ENCODE assay signal across 1 cellular context in the genomic region with DNA sequence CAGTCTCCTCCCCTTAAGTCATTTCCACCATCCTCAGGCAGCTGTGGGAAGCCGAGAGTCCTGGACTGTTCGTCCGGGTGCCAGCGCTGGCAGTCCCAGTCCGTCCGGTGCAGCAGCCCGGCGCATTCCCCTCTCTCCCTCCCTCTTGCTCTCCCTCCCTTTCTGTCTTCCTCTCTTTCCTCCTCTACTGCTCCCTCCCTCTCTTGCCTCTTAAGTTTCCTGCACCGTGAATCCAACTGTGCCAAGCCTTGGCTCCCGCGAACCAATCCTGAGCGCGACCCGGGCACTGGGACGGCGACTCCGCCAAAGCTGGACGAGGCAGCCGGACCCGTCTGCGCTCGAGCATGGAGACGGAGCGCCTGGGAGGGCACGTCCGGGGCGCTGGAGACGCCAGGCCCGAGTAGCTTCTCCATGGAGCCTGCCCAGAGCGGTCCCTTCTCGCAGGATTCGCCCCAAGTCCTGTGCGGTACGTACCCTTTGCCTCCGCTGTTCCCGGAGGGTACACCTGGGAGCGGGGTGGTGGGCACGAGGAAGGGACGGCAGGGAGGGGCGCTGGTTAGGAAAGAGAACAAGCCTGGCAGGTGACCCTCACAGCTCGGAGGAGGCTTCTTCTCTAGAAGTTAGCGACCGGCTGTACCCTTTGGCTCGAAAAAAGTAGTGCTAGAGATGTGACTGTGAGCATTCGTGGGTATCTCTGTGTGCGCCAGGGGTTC.
TF ChIP-seq lines count a peak whose summit lies in the region.

No MANE protein-coding gene starts in this region.

TF ChIP-seq in H1, 55 proteins besides CTCF, POLR2A, EP300 and RAD21 (continued from another document):
- TF ChIP-seq TAF1 (IDR thresholded peaks at IDR 0.05; ENCODE audit: low read depth, low read length) = 0 out of 2 replicates have a peak, but pooled peaks have one; percentile 4
- TF ChIP-seq, protein P1, sequence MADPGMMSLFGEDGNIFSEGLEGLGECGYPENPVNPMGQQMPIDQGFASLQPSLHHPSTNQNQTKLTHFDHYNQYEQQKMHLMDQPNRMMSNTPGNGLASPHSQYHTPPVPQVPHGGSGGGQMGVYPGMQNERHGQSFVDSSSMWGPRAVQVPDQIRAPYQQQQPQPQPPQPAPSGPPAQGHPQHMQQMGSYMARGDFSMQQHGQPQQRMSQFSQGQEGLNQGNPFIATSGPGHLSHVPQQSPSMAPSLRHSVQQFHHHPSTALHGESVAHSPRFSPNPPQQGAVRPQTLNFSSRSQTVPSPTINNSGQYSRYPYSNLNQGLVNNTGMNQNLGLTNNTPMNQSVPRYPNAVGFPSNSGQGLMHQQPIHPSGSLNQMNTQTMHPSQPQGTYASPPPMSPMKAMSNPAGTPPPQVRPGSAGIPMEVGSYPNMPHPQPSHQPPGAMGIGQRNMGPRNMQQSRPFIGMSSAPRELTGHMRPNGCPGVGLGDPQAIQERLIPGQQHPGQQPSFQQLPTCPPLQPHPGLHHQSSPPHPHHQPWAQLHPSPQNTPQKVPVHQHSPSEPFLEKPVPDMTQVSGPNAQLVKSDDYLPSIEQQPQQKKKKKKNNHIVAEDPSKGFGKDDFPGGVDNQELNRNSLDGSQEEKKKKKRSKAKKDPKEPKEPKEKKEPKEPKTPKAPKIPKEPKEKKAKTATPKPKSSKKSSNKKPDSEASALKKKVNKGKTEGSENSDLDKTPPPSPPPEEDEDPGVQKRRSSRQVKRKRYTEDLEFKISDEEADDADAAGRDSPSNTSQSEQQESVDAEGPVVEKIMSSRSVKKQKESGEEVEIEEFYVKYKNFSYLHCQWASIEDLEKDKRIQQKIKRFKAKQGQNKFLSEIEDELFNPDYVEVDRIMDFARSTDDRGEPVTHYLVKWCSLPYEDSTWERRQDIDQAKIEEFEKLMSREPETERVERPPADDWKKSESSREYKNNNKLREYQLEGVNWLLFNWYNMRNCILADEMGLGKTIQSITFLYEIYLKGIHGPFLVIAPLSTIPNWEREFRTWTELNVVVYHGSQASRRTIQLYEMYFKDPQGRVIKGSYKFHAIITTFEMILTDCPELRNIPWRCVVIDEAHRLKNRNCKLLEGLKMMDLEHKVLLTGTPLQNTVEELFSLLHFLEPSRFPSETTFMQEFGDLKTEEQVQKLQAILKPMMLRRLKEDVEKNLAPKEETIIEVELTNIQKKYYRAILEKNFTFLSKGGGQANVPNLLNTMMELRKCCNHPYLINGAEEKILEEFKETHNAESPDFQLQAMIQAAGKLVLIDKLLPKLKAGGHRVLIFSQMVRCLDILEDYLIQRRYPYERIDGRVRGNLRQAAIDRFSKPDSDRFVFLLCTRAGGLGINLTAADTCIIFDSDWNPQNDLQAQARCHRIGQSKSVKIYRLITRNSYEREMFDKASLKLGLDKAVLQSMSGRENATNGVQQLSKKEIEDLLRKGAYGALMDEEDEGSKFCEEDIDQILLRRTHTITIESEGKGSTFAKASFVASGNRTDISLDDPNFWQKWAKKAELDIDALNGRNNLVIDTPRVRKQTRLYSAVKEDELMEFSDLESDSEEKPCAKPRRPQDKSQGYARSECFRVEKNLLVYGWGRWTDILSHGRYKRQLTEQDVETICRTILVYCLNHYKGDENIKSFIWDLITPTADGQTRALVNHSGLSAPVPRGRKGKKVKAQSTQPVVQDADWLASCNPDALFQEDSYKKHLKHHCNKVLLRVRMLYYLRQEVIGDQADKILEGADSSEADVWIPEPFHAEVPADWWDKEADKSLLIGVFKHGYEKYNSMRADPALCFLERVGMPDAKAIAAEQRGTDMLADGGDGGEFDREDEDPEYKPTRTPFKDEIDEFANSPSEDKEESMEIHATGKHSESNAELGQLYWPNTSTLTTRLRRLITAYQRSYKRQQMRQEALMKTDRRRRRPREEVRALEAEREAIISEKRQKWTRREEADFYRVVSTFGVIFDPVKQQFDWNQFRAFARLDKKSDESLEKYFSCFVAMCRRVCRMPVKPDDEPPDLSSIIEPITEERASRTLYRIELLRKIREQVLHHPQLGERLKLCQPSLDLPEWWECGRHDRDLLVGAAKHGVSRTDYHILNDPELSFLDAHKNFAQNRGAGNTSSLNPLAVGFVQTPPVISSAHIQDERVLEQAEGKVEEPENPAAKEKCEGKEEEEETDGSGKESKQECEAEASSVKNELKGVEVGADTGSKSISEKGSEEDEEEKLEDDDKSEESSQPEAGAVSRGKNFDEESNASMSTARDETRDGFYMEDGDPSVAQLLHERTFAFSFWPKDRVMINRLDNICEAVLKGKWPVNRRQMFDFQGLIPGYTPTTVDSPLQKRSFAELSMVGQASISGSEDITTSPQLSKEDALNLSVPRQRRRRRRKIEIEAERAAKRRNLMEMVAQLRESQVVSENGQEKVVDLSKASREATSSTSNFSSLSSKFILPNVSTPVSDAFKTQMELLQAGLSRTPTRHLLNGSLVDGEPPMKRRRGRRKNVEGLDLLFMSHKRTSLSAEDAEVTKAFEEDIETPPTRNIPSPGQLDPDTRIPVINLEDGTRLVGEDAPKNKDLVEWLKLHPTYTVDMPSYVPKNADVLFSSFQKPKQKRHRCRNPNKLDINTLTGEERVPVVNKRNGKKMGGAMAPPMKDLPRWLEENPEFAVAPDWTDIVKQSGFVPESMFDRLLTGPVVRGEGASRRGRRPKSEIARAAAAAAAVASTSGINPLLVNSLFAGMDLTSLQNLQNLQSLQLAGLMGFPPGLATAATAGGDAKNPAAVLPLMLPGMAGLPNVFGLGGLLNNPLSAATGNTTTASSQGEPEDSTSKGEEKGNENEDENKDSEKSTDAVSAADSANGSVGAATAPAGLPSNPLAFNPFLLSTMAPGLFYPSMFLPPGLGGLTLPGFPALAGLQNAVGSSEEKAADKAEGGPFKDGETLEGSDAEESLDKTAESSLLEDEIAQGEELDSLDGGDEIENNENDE (IDR thresholded peaks at IDR 0.05; ENCODE audit: insufficient replicate concordance, low read length) = no peak
- TF ChIP-seq TEAD4 (IDR thresholded peaks at IDR 0.05; ENCODE audit: low read depth, low read length) = 0 out of 2 replicates have a peak, but pooled peaks have one; percentile 39
- TF ChIP-seq BACH1 (IDR thresholded peaks at IDR 0.05; ENCODE audit: low read length) = no peak
- no peak for TF ChIP-seq CBX8 (IDR thresholded peaks at IDR 0.05; ENCODE audit: borderline replicate concordance, low read depth, low read length)
- TF ChIP-seq SRF (IDR thresholded peaks at IDR 0.05; ENCODE audit: low read depth, low read length) = no peak
- TF ChIP-seq NRF1 (IDR thresholded peaks at IDR 0.05; ENCODE audit: low read depth, low read length) = no peak
- no peak for TF ChIP-seq GTF2F1 (IDR thresholded peaks at IDR 0.05; ENCODE audit: borderline replicate concordance, low read depth, low read length)
- no peak for TF ChIP-seq TAF7 (optimal IDR thresholded peaks at IDR 0.05; ENCODE audit: borderline replicate concordance, low read depth, low read length)
- TF ChIP-seq CBX5 (IDR thresholded peaks at IDR 0.05; ENCODE audit: low read depth, low read length) = no peak
- TF ChIP-seq, protein P2, sequence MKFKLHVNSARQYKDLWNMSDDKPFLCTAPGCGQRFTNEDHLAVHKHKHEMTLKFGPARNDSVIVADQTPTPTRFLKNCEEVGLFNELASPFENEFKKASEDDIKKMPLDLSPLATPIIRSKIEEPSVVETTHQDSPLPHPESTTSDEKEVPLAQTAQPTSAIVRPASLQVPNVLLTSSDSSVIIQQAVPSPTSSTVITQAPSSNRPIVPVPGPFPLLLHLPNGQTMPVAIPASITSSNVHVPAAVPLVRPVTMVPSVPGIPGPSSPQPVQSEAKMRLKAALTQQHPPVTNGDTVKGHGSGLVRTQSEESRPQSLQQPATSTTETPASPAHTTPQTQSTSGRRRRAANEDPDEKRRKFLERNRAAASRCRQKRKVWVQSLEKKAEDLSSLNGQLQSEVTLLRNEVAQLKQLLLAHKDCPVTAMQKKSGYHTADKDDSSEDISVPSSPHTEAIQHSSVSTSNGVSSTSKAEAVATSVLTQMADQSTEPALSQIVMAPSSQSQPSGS (IDR thresholded peaks at IDR 0.05; ENCODE audit: low read length) = no peak
- TF ChIP-seq RNF2 (IDR thresholded peaks at IDR 0.05; ENCODE audit: borderline replicate concordance, low read depth, low read length, missing control alignments, poor library complexity, severe bottlenecking) = no peak
- no peak for TF ChIP-seq SIRT6 (IDR thresholded peaks at IDR 0.05; ENCODE audit: low read length)
- no peak for TF ChIP-seq HDAC6 (IDR thresholded peaks at IDR 0.05; ENCODE audit: low read depth, low read length)
- TF ChIP-seq CREB1 (IDR thresholded peaks at IDR 0.05) = no peak
- TF ChIP-seq KDM5A (IDR thresholded peaks at IDR 0.05; ENCODE audit: low read length) = no peak
- TF ChIP-seq RBBP5 (IDR thresholded peaks at IDR 0.05; ENCODE audit: borderline replicate concordance, low read depth, low read length) = peak; percentile 70; the same call in 1 of the 2 replicates
- no peak for TF ChIP-seq JUND (IDR thresholded peaks at IDR 0.05; ENCODE audit: low read length)
- no peak for TF ChIP-seq CEBPB (IDR thresholded peaks at IDR 0.05; ENCODE audit: low read depth, low read length)
- no peak for TF ChIP-seq USF2 (IDR thresholded peaks at IDR 0.05; ENCODE audit: low read length)
- TF ChIP-seq BCL11A (IDR thresholded peaks at IDR 0.05; ENCODE audit: low read depth in 2 of 2, low read length in 2 of 2) = no peak
- no peak for TF ChIP-seq NANOG (IDR thresholded peaks at IDR 0.05; ENCODE audit: insufficient read depth, low read depth, low read length, poor library complexity, severe bottlenecking)
- TF ChIP-seq TBP (IDR thresholded peaks at IDR 0.05; ENCODE audit: low read depth, low read length) = no peak
- TF ChIP-seq SUZ12 (IDR thresholded peaks at IDR 0.05; ENCODE audit: low read length) = peak; percentile 3
- TF ChIP-seq SP4 (IDR thresholded peaks at IDR 0.05; ENCODE audit: low read length) = no peak
- TF ChIP-seq ASH2L (IDR thresholded peaks at IDR 0.05; ENCODE audit: low read length) = peak; percentile 76
- no peak for TF ChIP-seq MAFK (IDR thresholded peaks at IDR 0.05; ENCODE audit: low read depth, low read length)
- TF ChIP-seq TCF12 (IDR thresholded peaks at IDR 0.05; ENCODE audit: low read depth, low read length) = no peak
- TF ChIP-seq BRCA1 (IDR thresholded peaks at IDR 0.05; ENCODE audit: low read depth, low read length) = no peak
- no peak for TF ChIP-seq ZNF274 (IDR thresholded peaks at IDR 0.05; ENCODE audit: borderline replicate concordance, extremely low read depth, low read length)
- TF ChIP-seq PHF8 (conservative IDR thresholded peaks at IDR 0.05; ENCODE audit: low read depth, low read length) = no peak
- TF ChIP-seq CHD1 (IDR thresholded peaks at IDR 0.05; ENCODE audit: low read depth, low read length) = no peak
- no peak for TF ChIP-seq SP1 (IDR thresholded peaks at IDR 0.05; ENCODE audit: low read depth, low read length)
- no peak for TF ChIP-seq RFX5 (IDR thresholded peaks at IDR 0.05; ENCODE audit: borderline replicate concordance, low read depth, low read length)
- no peak for TF ChIP-seq GABPA (IDR thresholded peaks at IDR 0.05; ENCODE audit: borderline replicate concordance, insufficient read depth, low read length)
- no peak for TF ChIP-seq POU5F1 (IDR thresholded peaks at IDR 0.05; ENCODE audit: low read depth, low read length)
- peak; percentile 71 for TF ChIP-seq EGR1 (IDR thresholded peaks at IDR 0.05; ENCODE audit: borderline replicate concordance, low read depth, low read length)
- TF ChIP-seq JUN (IDR thresholded peaks at IDR 0.05; ENCODE audit: low read depth, low read length) = no peak
- TF ChIP-seq HDAC2 (IDR thresholded peaks at IDR 0.05; ENCODE audit: borderline replicate concordance in 1 of 2, low read depth in 2 of 2, low read length in 2 of 2) = no peak
- no peak for TF ChIP-seq EZH2 (IDR thresholded peaks at IDR 0.05; ENCODE audit: low read depth, low read length, severe bottlenecking)
- no peak for TF ChIP-seq RXRA (IDR thresholded peaks at IDR 0.05; ENCODE audit: insufficient read depth, low read depth, low read length)
- TF ChIP-seq KDM4A (IDR thresholded peaks at IDR 0.05; ENCODE audit: low read depth, low read length, severe bottlenecking) = peak; percentile 53
- no peak for TF ChIP-seq FOSL1 (IDR thresholded peaks at IDR 0.05; ENCODE audit: insufficient read depth, low read depth, low read length)
- TF ChIP-seq YY1 (IDR thresholded peaks at IDR 0.05; ENCODE audit: low read depth, low read length) = no peak
- TF ChIP-seq, protein P3, sequence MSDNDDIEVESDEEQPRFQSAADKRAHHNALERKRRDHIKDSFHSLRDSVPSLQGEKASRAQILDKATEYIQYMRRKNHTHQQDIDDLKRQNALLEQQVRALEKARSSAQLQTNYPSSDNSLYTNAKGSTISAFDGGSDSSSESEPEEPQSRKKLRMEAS (IDR thresholded peaks at IDR 0.05) = peak; percentile 57
- peak; percentile 10 to 68; a peak in 2 of 4 replicates for TF ChIP-seq SIN3A (conservative IDR thresholded peaks at IDR 0.05 in 1 of 2, IDR thresholded peaks at IDR 0.05 in 1 of 2; ENCODE audit: low read depth in 1 of 2, low read length in 2 of 2)
- TF ChIP-seq SAP30 (IDR thresholded peaks at IDR 0.05; ENCODE audit: insufficient read depth, insufficient replicate concordance, low read length) = peak; percentile 1
- no peak for TF ChIP-seq SIX5 (IDR thresholded peaks at IDR 0.05; ENCODE audit: low read depth, low read length)
- TF ChIP-seq KDM1A (IDR thresholded peaks at IDR 0.05; ENCODE audit: borderline replicate concordance, low read length) = no peak
- no peak for TF ChIP-seq CHD2 (IDR thresholded peaks at IDR 0.05; ENCODE audit: low read length)
- no peak for TF ChIP-seq POLR2AphosphoS5 (IDR thresholded peaks at IDR 0.05; ENCODE audit: low read depth, low read length)
- TF ChIP-seq, protein P4, sequence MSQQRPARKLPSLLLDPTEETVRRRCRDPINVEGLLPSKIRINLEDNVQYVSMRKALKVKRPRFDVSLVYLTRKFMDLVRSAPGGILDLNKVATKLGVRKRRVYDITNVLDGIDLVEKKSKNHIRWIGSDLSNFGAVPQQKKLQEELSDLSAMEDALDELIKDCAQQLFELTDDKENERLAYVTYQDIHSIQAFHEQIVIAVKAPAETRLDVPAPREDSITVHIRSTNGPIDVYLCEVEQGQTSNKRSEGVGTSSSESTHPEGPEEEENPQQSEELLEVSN (IDR thresholded peaks at IDR 0.05) = no peak; the same call in 1 of the 2 replicates
